In genomic region chr1:111725192-111725591, GRCh38 we compare ENCODE assay signal across 12 cellular contexts. TPM values are rescaled to one million over a fixed set of nuclear protein-coding genes. Genes with fewer than 3 reads are reported as not detected.
A peak's percentile ranks its signal among the peaks of the same experiment; 100 is the strongest.
DNase-seq lines count a peak whose midpoint lies in the region; ATAC-seq and TF ChIP-seq lines count a peak whose summit lies in the region.
"Had no signal": no experiment of that assay in that cellular context is flagged by ENCODE, and none has a peak within 500 bp of the region (broad histone marks: within the 10 kb centered on the region; RNA-seq: fewer than 3 reads in every experiment).

No MANE protein-coding gene starts in this region.

- peaks cover 4% of the 10 kb centered on the region; the same call in 1 of the 2 replicates for H4K20me1 ChIP-seq in IMR-90 (ENCODE audit: insufficient read depth, low read length)

- DNase-seq in IMR-90, result no peak
- peak; percentile 41 for DNase-seq in cerebellum (ENCODE audit: low spot score)
- peak; percentile 78 for DNase-seq in left kidney (ENCODE audit: low read depth, low spot score)
- peak; percentile 82 for DNase-seq in retina
- DNase-seq in activated CD4-positive, alpha-beta T cell treated with anti-CD3 and anti-CD28 coated beads for 4 hours, result no peak
- DNase-seq in NCI-H2171 (lab: John Stamatoyannopoulos, UW), result no peak
- no peak for DNase-seq in effector memory CD4-positive, alpha-beta T cell
- DNase-seq: activated B cell treated with CpG ODN at 0.5 μM for 24 hours; activated T-cell treated with anti-CD3 and anti-CD28 coated beads, Interleukin-2, amount 50 U/mL, for 24 hours; NCI-H1930 had no signal

- TF ChIP-seq POLR2A in IMR-90 (IDR thresholded peaks at IDR 0.05; ENCODE audit: low read depth, low read length), result no peak

- POLR2A ChIA-PET in IMR-90 (lab: Charles Lee; ENCODE audit: unreplicated experiment), result no interaction called here

- no peaks in the 10 kb centered on the region for H3K27me3 Mint-ChIP-seq in stimulated activated memory B cell treated with anti-CD40 and anti-IgM and Interleukin-4, amounts not matched to agents 10 μg/mL and 1 μg/mL and 100 μg/mL, for 72 hours
- H3K27me3 Mint-ChIP-seq: activated B cell treated with CpG ODN at 0.5 μM for 24 hours; activated T-cell treated with anti-CD3 and anti-CD28 coated beads, Interleukin-2, amount 50 U/mL, for 24 hours had no signal

- H3K4me2 ChIP-seq in IMR-90 (ENCODE audit: low read depth, low read length), result no peak overlapping the region

- no peak overlapping the region for H3K14ac ChIP-seq in IMR-90 (replicated peaks; ENCODE audit: low read depth, low read length)

- peaks cover 12% of the 10 kb centered on the region for H3K4me1 ChIP-seq in IMR-90 (ENCODE audit: control insufficient read depth, insufficient read depth, low read length)
- peaks cover 12% of the 10 kb centered on the region for H3K4me1 ChIP-seq in effector memory CD4-positive, alpha-beta T cell (ENCODE audit: control insufficient read depth, insufficient read depth, low read length, poor library complexity, severe bottlenecking)
- H3K4me1 ChIP-seq: adrenal gland had no signal

- no peak overlapping the region for H3K4me3 Mint-ChIP-seq in stimulated activated memory B cell treated with anti-CD40 and anti-IgM and Interleukin-4, amounts not matched to agents 10 μg/mL and 1 μg/mL and 100 μg/mL, for 72 hours
- H3K4me3 Mint-ChIP-seq: activated B cell treated with CpG ODN at 0.5 μM for 24 hours; activated T-cell treated with anti-CD3 and anti-CD28 coated beads, Interleukin-2, amount 50 U/mL, for 24 hours had no signal

- H3K27ac Mint-ChIP-seq in stimulated activated memory B cell treated with anti-CD40 and anti-IgM and Interleukin-4, amounts not matched to agents 10 μg/mL and 1 μg/mL and 100 μg/mL, for 72 hours, result no peak overlapping the region
- H3K27ac Mint-ChIP-seq: activated B cell treated with CpG ODN at 0.5 μM for 24 hours; activated T-cell treated with anti-CD3 and anti-CD28 coated beads, Interleukin-2, amount 50 U/mL, for 24 hours had no signal

- no peak overlapping the region for H3K56ac ChIP-seq in IMR-90 (ENCODE audit: extremely low read depth, insufficient read depth, low read length)

- H3K36me3 Mint-ChIP-seq in stimulated activated memory B cell treated with anti-CD40 and anti-IgM and Interleukin-4, amounts not matched to agents 10 μg/mL and 1 μg/mL and 100 μg/mL, for 72 hours, result no peaks in the 10 kb centered on the region

- dilution Hi-C loops in IMR-90 (cut with HindIII; ENCODE audit: low sequenced_read_pairs, unreplicated experiment), result no loop called here

- H4K91ac ChIP-seq in IMR-90 (ENCODE audit: insufficient read depth, low read depth, low read length), result 0 out of 2 replicates have a peak overlapping the region, but pooled peaks have one; percentile 16

- no peak overlapping the region for H2AK5ac ChIP-seq in IMR-90 (ENCODE audit: low read depth, low read length)

- H2AK9ac ChIP-seq in IMR-90 (replicated peaks; ENCODE audit: low read depth, low read length, poor library complexity), result no peak overlapping the region

- H3K4ac ChIP-seq in IMR-90 (ENCODE audit: low read depth, low read length), result no peak overlapping the region

- no peak; the same call in 1 of the 2 replicates for ATAC-seq in IMR-90 (ENCODE audit: low read depth)
- ATAC-seq in stimulated activated memory B cell treated with anti-CD40 and anti-IgM and Interleukin-4, amounts not matched to agents 10 μg/mL and 1 μg/mL and 100 μg/mL, for 72 hours, result no peak

- no peak overlapping the region for H2BK120ac ChIP-seq in IMR-90 (ENCODE audit: low read depth, low read length)

- CTCF ChIA-PET in IMR-90 (lab: Yijun Ruan, JAX), result interaction anchor here (0.6 kb wide), 1 partner anchor 260 kb away, joined by 3 read pairs; no protein-coding TSS in a partner anchor

- intact Hi-C loops in IMR-90 (cut with micrococcal nuclease), result no loop called here

- TF ChIP-seq RAD21 in IMR-90 (IDR thresholded peaks at IDR 0.05; ENCODE audit: low read length), result no peak

- H2BK20ac ChIP-seq in IMR-90 (ENCODE audit: low read depth, low read length), result no peak overlapping the region

- H3K9me3 Mint-ChIP-seq in stimulated activated memory B cell treated with anti-CD40 and anti-IgM and Interleukin-4, amounts not matched to agents 10 μg/mL and 1 μg/mL and 100 μg/mL, for 72 hours, result no peaks in the 10 kb centered on the region
- H3K9me3 Mint-ChIP-seq: activated B cell treated with CpG ODN at 0.5 μM for 24 hours; activated T-cell treated with anti-CD3 and anti-CD28 coated beads, Interleukin-2, amount 50 U/mL, for 24 hours had no signal

- no peak for TF ChIP-seq CTCF in IMR-90 (conservative IDR thresholded peaks at IDR 0.05; ENCODE audit: low read depth, low read length)

- no peak overlapping the region for H2BK5ac ChIP-seq in IMR-90 (ENCODE audit: low read depth, low read length, poor library complexity, severe bottlenecking)

- WGBS in IMR-90 (ENCODE audit: extremely low coverage in 2 of 2, insufficient read length in 1 of 2), 2 experiments, result 70% methylated on average over 2 of the region's 5 CpGs; no CpG with 5 or more reads in 1 of the 2 experiments

- no peak overlapping the region for H2AFZ ChIP-seq in IMR-90 (replicated peaks; ENCODE audit: low read length, poor library complexity)

- H3K23ac ChIP-seq in IMR-90 (ENCODE audit: low read depth, low read length), result no peak overlapping the region

- no peak overlapping the region for H4K8ac ChIP-seq in IMR-90 (ENCODE audit: low read depth in 2 of 2, low read length in 2 of 2)

- peaks cover 5% of the 10 kb centered on the region; the same call in 1 of the 2 replicates for H3K36me3 ChIP-seq in IMR-90 (ENCODE audit: control insufficient read depth, insufficient read depth, low read length)
- no peaks in the 10 kb centered on the region for H3K36me3 ChIP-seq in effector memory CD4-positive, alpha-beta T cell (ENCODE audit: control insufficient read depth, insufficient read depth, low read length)
- H3K36me3 ChIP-seq: adrenal gland had no signal

- H3K18ac ChIP-seq in IMR-90 (ENCODE audit: low read depth, low read length), result no peak overlapping the region

- peaks cover 0 to 7% of the 10 kb centered on the region in 2 experiments; a peak in 2 of 4 replicates for H3K79me1 ChIP-seq in IMR-90 (ENCODE audit: low read depth in 1 of 2, low read length in 2 of 2)

- no peak overlapping the region for H3K4me3 ChIP-seq in IMR-90 (ENCODE audit: insufficient read depth, low read depth, low read length)
- H3K4me3 ChIP-seq in effector memory CD4-positive, alpha-beta T cell (ENCODE audit: insufficient read depth, low read depth, low read length, poor library complexity, severe bottlenecking), result no peak overlapping the region
- H3K4me3 ChIP-seq: adrenal gland had no signal

- no peak overlapping the region for H4K5ac ChIP-seq in IMR-90 (ENCODE audit: low read depth, low read length)

- peaks cover 21% of the 10 kb centered on the region for H3K9me1 ChIP-seq in IMR-90 (ENCODE audit: insufficient read depth, low read length)

- peaks cover 18% of the 10 kb centered on the region for H3K4me1 Mint-ChIP-seq in stimulated activated memory B cell treated with anti-CD40 and anti-IgM and Interleukin-4, amounts not matched to agents 10 μg/mL and 1 μg/mL and 100 μg/mL, for 72 hours

- H3K27me3 ChIP-seq in IMR-90 (ENCODE audit: control insufficient read depth, insufficient read depth, low read length), result no peaks in the 10 kb centered on the region
- H3K27me3 ChIP-seq in effector memory CD4-positive, alpha-beta T cell (replicated peaks; ENCODE audit: control insufficient read depth, insufficient read depth, low read length, poor library complexity, severe bottlenecking), result no peaks in the 10 kb centered on the region
- H3K27me3 ChIP-seq: adrenal gland had no signal

- H2BK15ac ChIP-seq in IMR-90 (ENCODE audit: low read depth, low read length), result no peak overlapping the region

- no TSS peak for BruUV-seq in IMR-90 (replicated peaks; lab: Mats Ljungman, UMichigan)

- H3K9me3 ChIP-seq in IMR-90 (ENCODE audit: control insufficient read depth, insufficient read depth, low read length), result no peaks in the 10 kb centered on the region
- no peaks in the 10 kb centered on the region for H3K9me3 ChIP-seq in effector memory CD4-positive, alpha-beta T cell (ENCODE audit: control insufficient read depth, low read length)
- H3K9me3 ChIP-seq: adrenal gland had no signal

- in situ Hi-C loops in IMR-90 (cut with MboI; ENCODE audit: low sequenced_read_pairs), result no loop called here

- no peak overlapping the region for H3K9ac ChIP-seq in IMR-90 (ENCODE audit: low read depth, low read length)

- H3K27ac ChIP-seq in IMR-90 (ENCODE audit: insufficient read depth, low read length), result no peak overlapping the region
- H3K27ac ChIP-seq in effector memory CD4-positive, alpha-beta T cell (ENCODE audit: insufficient read depth, low read length, poor library complexity, severe bottlenecking), result no peak overlapping the region
- H3K27ac ChIP-seq: adrenal gland had no signal

TF ChIP-seq in IMR-90, 13 proteins besides CTCF, POLR2A, EP300 and RAD21 (continues in another document):
- TF ChIP-seq RCOR1 (IDR thresholded peaks at IDR 0.05; ENCODE audit: insufficient replicate concordance, low read length) (no peak), CEBPB (IDR thresholded peaks at IDR 0.05; ENCODE audit: low read depth, low read length) (no peak), RFX5 (IDR thresholded peaks at IDR 0.05; ENCODE audit: low read depth, low read length) (no peak), SMC3 (IDR thresholded peaks at IDR 0.05; ENCODE audit: low read depth, low read length) (no peak), MAFK (IDR thresholded peaks at IDR 0.05; ENCODE audit: low read depth, low read length) (no peak), FOS (IDR thresholded peaks at IDR 0.05; ENCODE audit: low read depth, low read length) (no peak), BHLHE40 (IDR thresholded peaks at IDR 0.05; ENCODE audit: low read depth, low read length) (no peak), ELK1 (IDR thresholded peaks at IDR 0.05; ENCODE audit: borderline replicate concordance, low read depth, low read length) (no peak)

RNA-seq across cellular contexts. Expression of gene INKA2, which starts 14.0 kb away (rescaled TPM):
- 1.7 and 2.2 TPM in 2 replicates for total RNA-seq in IMR-90 (2012; rRNA removed)
- polyA plus RNA-seq in IMR-90 (2012; rRNA removed), result 1.3 and 2.6 TPM in 2 replicates
- polyA plus RNA-seq in IMR-90 (2012; cell fraction: cytosol; rRNA removed), result 0.66 and 2.2 TPM in 2 replicates
- polyA plus RNA-seq in IMR-90 (2012; cell fraction: nucleus; rRNA removed; ENCODE audit: low replicate concordance), result 2.8 and 5.6 TPM in 2 replicates
- total RNA-seq in cerebellum, result 15.9 TPM

RNA-seq across cellular contexts. Expression of gene DDX20, which starts 30.5 kb away (rescaled TPM):
- total RNA-seq in IMR-90 (2012; rRNA removed), result 10.9 and 14.2 TPM in 2 replicates
- polyA plus RNA-seq in IMR-90 (2012; rRNA removed), result 4.4 and 5.7 TPM in 2 replicates
- polyA plus RNA-seq in IMR-90 (2012; cell fraction: cytosol; rRNA removed), result 1.1 and 1.5 TPM in 2 replicates
- polyA plus RNA-seq in IMR-90 (2012; cell fraction: nucleus; rRNA removed; ENCODE audit: low replicate concordance), result 3.2 and 8.6 TPM in 2 replicates
- 19.6 TPM for total RNA-seq in cerebellum

Comparison
In these comparisons a context has a peak if more than half of its experiments do, and no peak if none do; other contexts are left out.
1. DNase-seq: peak in cerebellum (single experiment), left kidney (single experiment) and retina (single experiment); none in IMR-90 (single experiment), activated CD4-positive, alpha-beta T cell treated with anti-CD3 and anti-CD28 coated beads for 4 hours (0 of 2), NCI-H2171 (single experiment) and effector memory CD4-positive, alpha-beta T cell (0 of 3).